ENCODE assay signal across 1 cellular context in the genomic region with DNA sequence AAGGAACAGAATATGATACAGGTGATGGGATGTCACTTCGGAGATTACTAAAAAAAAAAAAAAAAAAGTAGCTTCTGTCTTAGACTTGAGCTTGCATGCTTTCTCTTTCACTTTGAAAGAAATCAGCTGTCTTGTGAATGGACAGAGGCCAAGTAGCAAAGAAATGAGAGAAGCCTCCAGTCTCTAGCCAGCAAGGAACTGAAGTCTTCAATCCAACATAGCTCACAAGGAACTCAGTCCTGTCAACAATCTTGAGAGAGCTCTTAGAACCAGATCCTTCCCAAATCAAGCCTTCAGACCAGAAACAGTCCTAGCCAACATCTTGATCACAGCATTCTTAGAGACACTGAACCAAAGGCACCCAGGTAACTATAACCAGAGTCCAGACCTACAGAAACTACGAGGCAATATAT.
TF ChIP-seq lines count a peak whose summit lies in the region.

No MANE protein-coding gene starts in this region.

TF ChIP-seq in H1, 55 proteins besides CTCF, POLR2A, EP300 and RAD21 (continued from another document):
- no peak for TF ChIP-seq RFX5 (IDR thresholded peaks at IDR 0.05; ENCODE audit: borderline replicate concordance, low read depth, low read length)
- no peak for TF ChIP-seq SP4 (IDR thresholded peaks at IDR 0.05; ENCODE audit: low read length)
- TF ChIP-seq MAFK (IDR thresholded peaks at IDR 0.05; ENCODE audit: low read depth, low read length): no peak
- no peak for TF ChIP-seq CBX8 (IDR thresholded peaks at IDR 0.05; ENCODE audit: borderline replicate concordance, low read depth, low read length)
- no peak for TF ChIP-seq CEBPB (IDR thresholded peaks at IDR 0.05; ENCODE audit: low read depth, low read length)
- TF ChIP-seq KDM4A (IDR thresholded peaks at IDR 0.05; ENCODE audit: low read depth, low read length, severe bottlenecking): no peak
- no peak for TF ChIP-seq KDM5A (IDR thresholded peaks at IDR 0.05; ENCODE audit: low read length)
- TF ChIP-seq JUND (IDR thresholded peaks at IDR 0.05; ENCODE audit: low read length): no peak
- TF ChIP-seq, protein P1, sequence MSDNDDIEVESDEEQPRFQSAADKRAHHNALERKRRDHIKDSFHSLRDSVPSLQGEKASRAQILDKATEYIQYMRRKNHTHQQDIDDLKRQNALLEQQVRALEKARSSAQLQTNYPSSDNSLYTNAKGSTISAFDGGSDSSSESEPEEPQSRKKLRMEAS (IDR thresholded peaks at IDR 0.05): no peak
- TF ChIP-seq CTBP2 (IDR thresholded peaks at IDR 0.05; ENCODE audit: borderline replicate concordance, insufficient read depth, insufficient read length, low read length): no peak
- no peak for TF ChIP-seq RBBP5 (IDR thresholded peaks at IDR 0.05; ENCODE audit: borderline replicate concordance, low read depth, low read length)
- no peak for TF ChIP-seq ZNF274 (IDR thresholded peaks at IDR 0.05; ENCODE audit: borderline replicate concordance, extremely low read depth, low read length)
